In genomic region chr3:139287557-139287956, GRCh38 we compare ENCODE assay signal across 25 cellular contexts. TPM values are rescaled to one million over a fixed set of nuclear protein-coding genes. Genes with fewer than 3 reads are reported as not detected.
DNase-seq lines count a peak whose midpoint lies in the region; ATAC-seq, FAIRE-seq and TF ChIP-seq lines count a peak whose summit lies in the region.
"Had no signal": no experiment of that assay in that cellular context is flagged by ENCODE, and none has a peak within 500 bp of the region (broad histone marks: within the 10 kb centered on the region; RNA-seq: fewer than 3 reads in every experiment).

No MANE protein-coding gene starts in this region.

- TF ChIP-seq POLR2A in IMR-90 (IDR thresholded peaks at IDR 0.05; ENCODE audit: low read depth, low read length) (no peak), K562 (conservative IDR thresholded peaks at IDR 0.05) (no peak)

- no peaks in the 10 kb centered on the region for H4K20me1 ChIP-seq in IMR-90 (ENCODE audit: insufficient read depth, low read length)
- no peaks in the 10 kb centered on the region for H4K20me1 ChIP-seq in K562 (replicated peaks; ENCODE audit: control insufficient read depth, insufficient read depth, low read length)
- H4K20me1 ChIP-seq: BLaER1 treated with 17β-estradiol and CSF1 and Interleukin-3, amounts not matched to agents 10 nM and 100 nM had no signal

- H2BK120ac ChIP-seq in IMR-90 (ENCODE audit: low read depth, low read length) = no peak overlapping the region

- H3K79me1 ChIP-seq in IMR-90 (ENCODE audit: low read depth in 1 of 2, low read length in 2 of 2) = no peaks in the 10 kb centered on the region

- DNase-seq in IMR-90 (no peak), K562 (ENCODE audit: extremely low read depth in 1 of 4, low spot score in 3 of 4) (no peak), neural crest cell (ENCODE audit: low read depth, low spot score) (no peak), upper lobe of right lung (peak; percentile 35), left colon (no peak)
- no peak for DNase-seq in stimulated activated CD4-positive, alpha-beta T cell treated with anti-CD3 and anti-CD28 coated beads, Interleukin-2, amount 100 ng/mL, for 48 hours
- DNase-seq: 8988T; ACHN; AML-193; BE2C; CD4-positive, alpha-beta T cell; CD8-positive, alpha-beta memory T cell; DMS 273 treated with DMSO at 0.1 percent for 48 hours; DMS53; DMS79 treated with DMSO at 0.1 percent for 48 hours; GF-D8; H9 had no signal

- H4K8ac ChIP-seq in IMR-90 (ENCODE audit: low read depth in 2 of 2, low read length in 2 of 2) = no peak overlapping the region

- no peak overlapping the region for H3K18ac ChIP-seq in IMR-90 (ENCODE audit: low read depth, low read length)

- H3K9ac ChIP-seq in IMR-90 (ENCODE audit: low read depth, low read length) (no peak overlapping the region), K562 (ENCODE audit: insufficient read depth in 1 of 2, low read depth in 2 of 2, low read length in 2 of 2) (0 out of 4 replicates have a peak overlapping the region, but pooled peaks of 1 of the 2 experiments have one; percentile 20)
- H3K9ac ChIP-seq: BLaER1 treated with 17β-estradiol and CSF1 and Interleukin-3, amounts not matched to agents 10 nM and 100 nM had no signal

- H3K36me3 ChIP-seq in IMR-90 (ENCODE audit: control insufficient read depth, insufficient read depth, low read length) (no peaks in the 10 kb centered on the region), K562 (ENCODE audit: control insufficient read depth, insufficient read depth, low read length) (no peaks in the 10 kb centered on the region), upper lobe of right lung (no peaks in the 10 kb centered on the region)
- H3K36me3 ChIP-seq: BE2C; BLaER1 treated with 17β-estradiol and CSF1 and Interleukin-3, amounts not matched to agents 10 nM and 100 nM had no signal

- H2BK15ac ChIP-seq in IMR-90 (ENCODE audit: low read depth, low read length) = no peak overlapping the region

- H2BK20ac ChIP-seq in IMR-90 (ENCODE audit: low read depth, low read length) = no peak overlapping the region

- no peak overlapping the region for H2BK5ac ChIP-seq in IMR-90 (ENCODE audit: low read depth, low read length, poor library complexity, severe bottlenecking)

- peaks cover 3% of the 10 kb centered on the region for H3K27me3 Mint-ChIP-seq in neural crest cell (ENCODE audit: low read depth)
- H3K27me3 Mint-ChIP-seq: CD4-positive, alpha-beta T cell had no signal

- POLR2A ChIA-PET in IMR-90 (lab: Charles Lee; ENCODE audit: unreplicated experiment) = no interaction called here
- POLR2A ChIA-PET in K562 (lab: Yijun Ruan, JAX) = interaction anchor here (0.8 to 1.0 kb wide), 3 partner anchors 9 to 191 kb away, joined by 3 to 5 read pairs (median 3); no protein-coding TSS in a partner anchor

- CTCF ChIA-PET in IMR-90 (lab: Yijun Ruan, JAX) (interaction anchor here (1.2 to 1.5 kb wide), 2 partner anchors 9 to 41 kb away, joined by 3 to 4 read pairs; no protein-coding TSS in a partner anchor), K562 (lab: Yijun Ruan, JAX; ENCODE audit: low intra/inter-chr PET ratio) (no interaction called here)

- H2AFZ ChIP-seq in IMR-90 (replicated peaks; ENCODE audit: low read length, poor library complexity) = peak overlapping the region; percentile 25
- H2AFZ ChIP-seq in K562 (ENCODE audit: low read depth, low read length) = no peak overlapping the region
- H2AFZ ChIP-seq: GM23338 had no signal

- in situ Hi-C loops in IMR-90 (cut with MboI; ENCODE audit: low sequenced_read_pairs) = no loop called here
- in situ Hi-C loops in K562 (cut with MboI) = no loop called here

- dilution Hi-C loops in IMR-90 (cut with HindIII; ENCODE audit: low sequenced_read_pairs, unreplicated experiment) = no loop called here

- no peaks in the 10 kb centered on the region for H3K36me3 Mint-ChIP-seq in neural crest cell (ENCODE audit: low read depth)
- H3K36me3 Mint-ChIP-seq: CD14-positive monocyte; CD8-positive, alpha-beta memory T cell had no signal

- H3K79me2 ChIP-seq in K562 (ENCODE audit: control insufficient read depth, insufficient read depth, low read length) = no peaks in the 10 kb centered on the region

- no peak overlapping the region for H3K4me2 ChIP-seq in IMR-90 (ENCODE audit: low read depth, low read length)
- no peak overlapping the region for H3K4me2 ChIP-seq in K562 (ENCODE audit: insufficient read depth, low read length)
- H3K4me2 ChIP-seq: A549; BLaER1 treated with 17β-estradiol and CSF1 and Interleukin-3, amounts not matched to agents 10 nM and 100 nM; GM23338 had no signal

- H3K4me1 Mint-ChIP-seq in neural crest cell = peaks cover 4% of the 10 kb centered on the region
- H3K4me1 Mint-ChIP-seq: CD14-positive monocyte; CD8-positive, alpha-beta memory T cell; GM23338; H9 had no signal

- FAIRE-seq in K562 (lab: Jason Lieb, UNC) = no peak
- FAIRE-seq: A549, D721Med, GM12891, GM18507 had no signal

- H3K4me3 Mint-ChIP-seq in neural crest cell = no peak overlapping the region
- H3K4me3 Mint-ChIP-seq: CD14-positive monocyte; CD4-positive, alpha-beta T cell; CD8-positive, alpha-beta memory T cell; GM23338; H9 had no signal

- H3K9me1 ChIP-seq in IMR-90 (ENCODE audit: insufficient read depth, low read length) = no peaks in the 10 kb centered on the region; the same call in 1 of the 2 replicates
- H3K9me1 ChIP-seq in K562 (ENCODE audit: control insufficient read depth, insufficient read depth, low read length) = no peaks in the 10 kb centered on the region

- ATAC-seq in IMR-90 (ENCODE audit: low read depth) (no peak), K562 (no peak), upper lobe of right lung (no peak), HG02885 (IDR thresholded peaks at IDR 0.05; ENCODE audit: poor library complexity, unreplicated experiment) (no peak), left colon (no peak)
- ATAC-seq: GM23338 had no signal

- no peak overlapping the region for H2AK9ac ChIP-seq in IMR-90 (replicated peaks; ENCODE audit: low read depth, low read length, poor library complexity)

- H3K56ac ChIP-seq in IMR-90 (ENCODE audit: extremely low read depth, insufficient read depth, low read length) = no peak overlapping the region

- H4K91ac ChIP-seq in IMR-90 (ENCODE audit: insufficient read depth, low read depth, low read length) = no peak overlapping the region

- H2AK5ac ChIP-seq in IMR-90 (ENCODE audit: low read depth, low read length) = no peak overlapping the region

- no peak overlapping the region for H3K14ac ChIP-seq in IMR-90 (replicated peaks; ENCODE audit: low read depth, low read length)

- H3K27ac Mint-ChIP-seq in neural crest cell (ENCODE audit: unreplicated experiment) = peak overlapping the region; percentile 43
- H3K27ac Mint-ChIP-seq: CD14-positive monocyte; CD4-positive, alpha-beta T cell; GM23338; H9 had no signal

- H3K9me3 Mint-ChIP-seq in neural crest cell = no peaks in the 10 kb centered on the region
- H3K9me3 Mint-ChIP-seq: CD4-positive, alpha-beta T cell; CD8-positive, alpha-beta memory T cell; GM23338; H9 had no signal

- H3K23ac ChIP-seq in IMR-90 (ENCODE audit: low read depth, low read length) = no peak overlapping the region

- no CpG with 5 or more reads among the region's 4 CpGs for WGBS in IMR-90 (ENCODE audit: extremely low coverage in 2 of 2, insufficient read length in 1 of 2), 2 experiments
- WGBS in K562 (ENCODE audit: insufficient coverage, low coverage, missing lambda C conversion rate) = 89% methylated on average over 4 of the region's 4 CpGs

- no TSS peak for BruUV-seq in IMR-90 (replicated peaks; lab: Mats Ljungman, UMichigan)
- no TSS peak for BruUV-seq in K562 (replicated peaks; lab: Mats Ljungman, UMichigan)

- TF ChIP-seq CTCF in IMR-90 (conservative IDR thresholded peaks at IDR 0.05; ENCODE audit: low read depth, low read length) (no peak), K562 (IDR thresholded peaks at IDR 0.05 in 2 of 3, conservative IDR thresholded peaks at IDR 0.05 in 1 of 3; ENCODE audit: insufficient read depth in 2 of 3, low read depth in 1 of 3, low read length in 3 of 3) (no peak), neural crest cell (conservative IDR thresholded peaks at IDR 0.05) (no peak), upper lobe of right lung (IDR thresholded peaks at IDR 0.05) (no peak)

- TF ChIP-seq RAD21 in IMR-90 (IDR thresholded peaks at IDR 0.05; ENCODE audit: low read length) = no peak
- no peak for TF ChIP-seq RAD21 in K562 (CRISPR knock-in tag; conservative IDR thresholded peaks at IDR 0.05 in 1 of 2, IDR thresholded peaks at IDR 0.05 in 1 of 2)

- H4K5ac ChIP-seq in IMR-90 (ENCODE audit: low read depth, low read length) = no peak overlapping the region

- H3K27ac ChIP-seq in IMR-90 (ENCODE audit: insufficient read depth, low read length) = no peak overlapping the region
- no peak overlapping the region for H3K27ac ChIP-seq in K562 (ENCODE audit: extremely low read depth, low read depth, low read length)
- no peak overlapping the region for H3K27ac ChIP-seq in upper lobe of right lung
- H3K27ac ChIP-seq: BLaER1 treated with 17β-estradiol and CSF1 and Interleukin-3, amounts not matched to agents 10 nM and 100 nM had no signal

- peak overlapping the region; percentile 13; the same call in 1 of the 2 replicates for H3K4ac ChIP-seq in IMR-90 (ENCODE audit: low read depth, low read length)

- H3K4me1 ChIP-seq in IMR-90 (ENCODE audit: control insufficient read depth, insufficient read depth, low read length) (peaks cover 9% of the 10 kb centered on the region), K562 (replicated peaks in 1 of 2; ENCODE audit: control insufficient read depth in 2 of 2, insufficient read depth in 2 of 2, low read length in 2 of 2) (peaks cover 32 to 39% of the 10 kb centered on the region in 2 experiments; a peak in 4 of 5 replicates), upper lobe of right lung (no peaks in the 10 kb centered on the region)
- H3K4me1 ChIP-seq: BE2C; BLaER1 treated with 17β-estradiol and CSF1 and Interleukin-3, amounts not matched to agents 10 nM and 100 nM had no signal

- intact Hi-C loops in IMR-90 (cut with micrococcal nuclease) (no loop called here), K562 (cut with micrococcal nuclease) (no loop called here), upper lobe of right lung (cut with DNase I) (no loop called here), left colon (cut with DNase I, micrococcal nuclease) (no loop called here)

- H3K27me3 ChIP-seq in IMR-90 (ENCODE audit: control insufficient read depth, insufficient read depth, low read length) (no peaks in the 10 kb centered on the region; the same call in 1 of the 2 replicates), K562 (ENCODE audit: control insufficient read depth in 2 of 2, insufficient read depth in 2 of 2, low read length in 2 of 2) (no peaks in the 10 kb centered on the region), upper lobe of right lung (no peaks in the 10 kb centered on the region)
- H3K27me3 ChIP-seq: BE2C; BLaER1 treated with 17β-estradiol and CSF1 and Interleukin-3, amounts not matched to agents 10 nM and 100 nM had no signal

- H3K9me3 ChIP-seq in IMR-90 (ENCODE audit: control insufficient read depth, insufficient read depth, low read length) (no peaks in the 10 kb centered on the region), K562 (replicated peaks; ENCODE audit: control insufficient read depth, insufficient read depth, low read depth, low read length) (no peaks in the 10 kb centered on the region), upper lobe of right lung (no peaks in the 10 kb centered on the region)
- H3K9me3 ChIP-seq: A549; BE2C; BLaER1 treated with 17β-estradiol and CSF1 and Interleukin-3, amounts not matched to agents 10 nM and 100 nM had no signal

- H3K4me3 ChIP-seq in IMR-90 (ENCODE audit: insufficient read depth, low read depth, low read length) (no peak overlapping the region), K562 (no peak overlapping the region), upper lobe of right lung (no peak overlapping the region)
- H3K4me3 ChIP-seq: A549; BLaER1 treated with 17β-estradiol and CSF1 and Interleukin-3, amounts not matched to agents 10 nM and 100 nM; GM23338 had no signal

- TF ChIP-seq EP300 in K562 (IDR thresholded peaks at IDR 0.05; ENCODE audit: low read length) = no peak

RNA-seq across cellular contexts. Expression of gene MRPS22, which starts 56.3 kb away (rescaled TPM):
- total RNA-seq in IMR-90 (2012; rRNA removed) = 72.4 and 94.4 TPM in 2 replicates
- polyA plus RNA-seq in IMR-90 (2012; rRNA removed) = 51.3 and 54.5 TPM in 2 replicates
- 30.7 and 37.9 TPM in 2 replicates for polyA plus RNA-seq in IMR-90 (2012; cell fraction: cytosol; rRNA removed)
- 22.1 and 37.3 TPM in 2 replicates for polyA plus RNA-seq in IMR-90 (2012; cell fraction: nucleus; rRNA removed; ENCODE audit: low replicate concordance)
- 38.6 and 79.2 TPM in 2 replicates for total RNA-seq in K562 (2011; cell fraction: chromatin; rRNA removed; ENCODE audit: low replicate concordance)
- 28.6 and 29.9 TPM in 2 replicates for total RNA-seq in K562 (2011; cell fraction: nucleolus; rRNA removed)
- total RNA-seq in K562 (2011; cell fraction: nucleoplasm; rRNA removed) = 45.2 and 53.5 TPM in 2 replicates
- 193 and 237 TPM in 2 replicates for total RNA-seq in K562 (2014; rRNA removed)
- 202 and 232 TPM in 2 replicates for total RNA-seq in K562 (2014; rRNA removed; fragmentation: Illumina TruSeq; extraction: Trizol)
- 216 and 229 TPM in 2 replicates for total RNA-seq in K562 (2015; rRNA removed; fragmentation: Illumina TruSeq; extraction: Trizol)
- total RNA-seq in K562 (2021) = 148 and 159 TPM in 2 replicates
- 131 and 189 TPM in 2 replicates for polyA plus RNA-seq in K562 (2011; rRNA removed)
- 101 TPM in 2 replicates for polyA plus RNA-seq in K562 (2011; cell fraction: cytosol; rRNA removed)
- polyA plus RNA-seq in K562 (2011; cell fraction: nucleus; rRNA removed) = 42.1 and 51.3 TPM in 2 replicates
- 100 and 122 TPM in 2 replicates for polyA plus RNA-seq in K562 (2012)
- polyA plus RNA-seq in K562 (2014; fragmentation: Illumina TruSeq; extraction: Trizol) = 197 and 219 TPM in 2 replicates
- polyA plus RNA-seq in K562 (2014; fragmentation: Nextera tagmentation; extraction: Ambion mirVana) = 100 to 1,000 TPM; 330 to 397 TPM
- 233 and 261 TPM in 2 replicates for polyA plus RNA-seq in K562 (2014; rRNA removed)
- 157 and 168 TPM in 2 replicates for polyA minus RNA-seq in K562 (2011; rRNA and poly(A)+ RNA removed)
- 36.2 and 63.4 TPM in 2 replicates for polyA minus RNA-seq in K562 (2011; cell fraction: cytosol; rRNA and poly(A)+ RNA removed)
- 37.8 and 82.5 TPM in 2 replicates for polyA minus RNA-seq in K562 (2011; cell fraction: nucleus; rRNA and poly(A)+ RNA removed)
- total RNA-seq in neural crest cell = 45.3 and 46.0 TPM in 2 replicates
- total RNA-seq in upper lobe of right lung = 31.1 TPM
- total RNA-seq in left colon = 10 to 100 TPM; 48.3 to 48.7 TPM
